In the genomic region with DNA sequence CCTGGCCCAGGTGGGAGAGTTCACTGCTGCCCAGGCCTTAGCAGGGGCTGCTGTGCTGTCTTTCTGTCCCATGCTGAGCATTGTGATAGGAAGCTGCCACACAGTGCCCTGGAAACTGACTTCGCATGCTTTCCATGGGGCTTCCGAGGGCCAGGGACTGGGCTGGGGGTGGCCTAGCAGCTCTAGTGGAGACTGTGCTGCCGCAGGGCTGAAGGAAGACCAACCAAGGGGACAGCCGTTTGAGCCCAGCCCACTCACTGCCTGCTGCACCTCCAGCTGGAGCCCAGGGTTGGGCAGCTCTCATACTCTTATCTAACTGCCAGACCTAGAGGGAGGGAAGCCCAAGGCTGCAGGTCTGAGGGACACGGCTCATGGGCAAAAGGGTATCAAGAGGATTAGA, we compare ENCODE assay signal across 1 cellular context.
A peak's percentile ranks its signal among the peaks of the same experiment; 100 is the strongest.
TF ChIP-seq lines count a peak whose summit lies in the region.

No MANE protein-coding gene starts in this region.

TF ChIP-seq in K562, 482 proteins besides CTCF, POLR2A, EP300 and RAD21:
- TF ChIP-seq, protein P1, sequence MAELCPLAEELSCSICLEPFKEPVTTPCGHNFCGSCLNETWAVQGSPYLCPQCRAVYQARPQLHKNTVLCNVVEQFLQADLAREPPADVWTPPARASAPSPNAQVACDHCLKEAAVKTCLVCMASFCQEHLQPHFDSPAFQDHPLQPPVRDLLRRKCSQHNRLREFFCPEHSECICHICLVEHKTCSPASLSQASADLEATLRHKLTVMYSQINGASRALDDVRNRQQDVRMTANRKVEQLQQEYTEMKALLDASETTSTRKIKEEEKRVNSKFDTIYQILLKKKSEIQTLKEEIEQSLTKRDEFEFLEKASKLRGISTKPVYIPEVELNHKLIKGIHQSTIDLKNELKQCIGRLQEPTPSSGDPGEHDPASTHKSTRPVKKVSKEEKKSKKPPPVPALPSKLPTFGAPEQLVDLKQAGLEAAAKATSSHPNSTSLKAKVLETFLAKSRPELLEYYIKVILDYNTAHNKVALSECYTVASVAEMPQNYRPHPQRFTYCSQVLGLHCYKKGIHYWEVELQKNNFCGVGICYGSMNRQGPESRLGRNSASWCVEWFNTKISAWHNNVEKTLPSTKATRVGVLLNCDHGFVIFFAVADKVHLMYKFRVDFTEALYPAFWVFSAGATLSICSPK (IDR thresholded peaks at IDR 0.05; ENCODE audit: borderline replicate concordance), result no peak
- TF ChIP-seq, protein P2, sequence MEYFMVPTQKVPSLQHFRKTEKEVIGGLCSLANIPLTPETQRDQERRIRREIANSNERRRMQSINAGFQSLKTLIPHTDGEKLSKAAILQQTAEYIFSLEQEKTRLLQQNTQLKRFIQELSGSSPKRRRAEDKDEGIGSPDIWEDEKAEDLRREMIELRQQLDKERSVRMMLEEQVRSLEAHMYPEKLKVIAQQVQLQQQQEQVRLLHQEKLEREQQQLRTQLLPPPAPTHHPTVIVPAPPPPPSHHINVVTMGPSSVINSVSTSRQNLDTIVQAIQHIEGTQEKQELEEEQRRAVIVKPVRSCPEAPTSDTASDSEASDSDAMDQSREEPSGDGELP (CRISPR knock-in tag; IDR thresholded peaks at IDR 0.05; ENCODE audit: borderline replicate concordance), result 0 out of 2 replicates have a peak, but pooled peaks have one; percentile 14
- TF ChIP-seq CBFA2T3 (IDR thresholded peaks at IDR 0.05), result peak; percentile 36
